19 cellular contexts compared by ENCODE assay signal in the genomic region with DNA sequence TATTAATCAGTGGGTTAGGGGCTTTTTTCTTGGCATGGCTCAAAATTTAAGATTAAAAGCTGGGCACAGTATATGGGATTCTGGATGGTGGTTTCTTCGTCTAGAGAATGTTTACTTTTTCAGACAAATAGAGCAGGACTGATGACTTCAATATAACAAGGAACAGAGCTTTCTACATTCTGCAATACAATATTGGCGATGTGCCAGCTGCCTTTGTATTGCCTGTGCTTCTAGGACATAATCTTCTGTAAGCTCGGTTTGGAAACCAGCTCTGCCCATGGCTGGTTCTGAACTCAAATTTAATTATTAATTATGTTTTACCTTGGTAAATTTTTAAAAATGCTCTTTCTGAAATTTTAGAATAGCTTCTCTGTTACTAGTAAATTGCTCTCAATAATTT.
A peak's percentile ranks its signal among the peaks of the same experiment; 100 is the strongest.
DNase-seq lines count a peak whose midpoint lies in the region; ATAC-seq and TF ChIP-seq lines count a peak whose summit lies in the region.
"Had no signal": no experiment of that assay in that cellular context is flagged by ENCODE, and none has a peak within 500 bp of the region (broad histone marks: within the 10 kb centered on the region; RNA-seq: fewer than 3 reads in every experiment).

No MANE protein-coding gene starts in this region.

- no peak overlapping the region for H3K4me2 ChIP-seq in GM23248 (ENCODE audit: unreplicated experiment)

- in situ Hi-C loops in GM23248 (cut with MboI): no loop called here

- H2AFZ ChIP-seq in GM23248: no peak overlapping the region

- intact Hi-C loops in mucosa of descending colon (cut with DNase I, micrococcal nuclease) (no loop called here), spleen (cut with DNase I; ENCODE audit: low total_unique reads) (no loop called here)

- H3K9me3 ChIP-seq in GM23248 (ENCODE audit: low read depth) (no peaks in the 10 kb centered on the region), mucosa of descending colon (no peaks in the 10 kb centered on the region), spleen (peaks cover 0 to 5% (median 0%) of the 10 kb centered on the region in 8 donors)
- H3K9me3 ChIP-seq: tibial artery had no signal

- no peak for TF ChIP-seq POLR2A in spleen (IDR thresholded peaks at IDR 0.05)

- no peak for TF ChIP-seq CTCF in mucosa of descending colon (IDR thresholded peaks at IDR 0.05)
- TF ChIP-seq CTCF in spleen (IDR thresholded peaks at IDR 0.05 in 8 of 11, conservative IDR thresholded peaks at IDR 0.05 in 3 of 11): no peak

- no peaks in the 10 kb centered on the region for H3K79me2 ChIP-seq in GM23248 (ENCODE audit: insufficient read depth)

- H3K27ac ChIP-seq in GM23248 (no peak overlapping the region), spleen (no peak overlapping the region)
- H3K27ac ChIP-seq: C4-2B, epithelial cell of prostate, tibial artery had no signal

- no peaks in the 10 kb centered on the region for H3K27me3 ChIP-seq in GM23248 (replicated peaks; ENCODE audit: insufficient read depth)
- H3K27me3 ChIP-seq in spleen (replicated peaks in 1 of 7): no peaks in the 10 kb centered on the region
- H3K27me3 ChIP-seq: tibial artery had no signal

- H3K4me1 ChIP-seq in GM23248 (ENCODE audit: insufficient read depth) (no peaks in the 10 kb centered on the region), mucosa of descending colon (ENCODE audit: low read depth) (peaks cover 9% of the 10 kb centered on the region), spleen (no peaks in the 10 kb centered on the region)
- H3K4me1 ChIP-seq: tibial artery had no signal

- no peak overlapping the region for H3K4me3 ChIP-seq in GM23248
- H3K4me3 ChIP-seq in mucosa of descending colon: no peak overlapping the region
- H3K4me3 ChIP-seq in spleen: no peak overlapping the region
- H3K4me3 ChIP-seq: tibial artery had no signal

- no peaks in the 10 kb centered on the region for H3K9me2 ChIP-seq in GM23248 (ENCODE audit: insufficient read depth)

- H3K36me3 ChIP-seq in GM23248 (ENCODE audit: low read depth): no peaks in the 10 kb centered on the region
- H3K36me3 ChIP-seq in mucosa of descending colon (ENCODE audit: low read depth): no peaks in the 10 kb centered on the region
- H3K36me3 ChIP-seq in spleen: no peaks in the 10 kb centered on the region
- H3K36me3 ChIP-seq: tibial artery had no signal

- peak; percentile 9 for DNase-seq in GM23248
- peak; percentile 59 for DNase-seq in NCI-H146 (lab: John Stamatoyannopoulos, UW)
- DNase-seq in astrocyte of the hippocampus (ENCODE audit: low read depth, low spot score): peak; percentile 5
- DNase-seq in mucosa of descending colon: peak in 1 of 3 donors; percentile 81
- no peak for DNase-seq in spleen
- DNase-seq in RKO (ENCODE audit: low spot score): no peak
- DNase-seq: activated CD4-positive, alpha-beta memory T cell treated with anti-CD3 and anti-CD28 coated beads for 36 hours; amniotic stem cell; EL; glutamatergic neuron; islet precursor cell; MM.1S; occipital lobe; stimulated activated CD4-positive, alpha-beta T cell treated with anti-CD3 and anti-CD28 coated beads, Interleukin-4, amount 100 ng/mL, for 4 hours; tibial artery had no signal

- no peaks in the 10 kb centered on the region for H4K20me1 ChIP-seq in GM23248 (ENCODE audit: insufficient read depth)

- 7 to 12% methylated on average over 3 of the region's 3 CpGs for WGBS in GM23248 (ENCODE audit: low coverage in 1 of 2, low lambda C conversion rate in 2 of 2, missing lambda C conversion rate in 2 of 2), 2 experiments
- WGBS in spleen, 5 donors: 52 to 83% (median 58%) methylated on average over 3 of the region's 3 CpGs

- ATAC-seq in mucosa of descending colon (peak; percentile 44), HG03025 (IDR thresholded peaks at IDR 0.05; ENCODE audit: low FRiP score, unreplicated experiment) (no peak)
- ATAC-seq: Panc1 had no signal

- no peaks in the 10 kb centered on the region for H3F3A ChIP-seq in GM23248 (ENCODE audit: insufficient read depth)

- no peak overlapping the region for H3K9ac ChIP-seq in GM23248

Comparison
In these comparisons a context has a peak if more than half of its experiments do, and no peak if none do; other contexts are left out.
1. DNase-seq: peak in GM23248 (single experiment), NCI-H146 (single experiment) and astrocyte of the hippocampus (single experiment); none in spleen (single experiment) and RKO (single experiment).